8 cellular contexts compared by ENCODE assay signal in the genomic region with DNA sequence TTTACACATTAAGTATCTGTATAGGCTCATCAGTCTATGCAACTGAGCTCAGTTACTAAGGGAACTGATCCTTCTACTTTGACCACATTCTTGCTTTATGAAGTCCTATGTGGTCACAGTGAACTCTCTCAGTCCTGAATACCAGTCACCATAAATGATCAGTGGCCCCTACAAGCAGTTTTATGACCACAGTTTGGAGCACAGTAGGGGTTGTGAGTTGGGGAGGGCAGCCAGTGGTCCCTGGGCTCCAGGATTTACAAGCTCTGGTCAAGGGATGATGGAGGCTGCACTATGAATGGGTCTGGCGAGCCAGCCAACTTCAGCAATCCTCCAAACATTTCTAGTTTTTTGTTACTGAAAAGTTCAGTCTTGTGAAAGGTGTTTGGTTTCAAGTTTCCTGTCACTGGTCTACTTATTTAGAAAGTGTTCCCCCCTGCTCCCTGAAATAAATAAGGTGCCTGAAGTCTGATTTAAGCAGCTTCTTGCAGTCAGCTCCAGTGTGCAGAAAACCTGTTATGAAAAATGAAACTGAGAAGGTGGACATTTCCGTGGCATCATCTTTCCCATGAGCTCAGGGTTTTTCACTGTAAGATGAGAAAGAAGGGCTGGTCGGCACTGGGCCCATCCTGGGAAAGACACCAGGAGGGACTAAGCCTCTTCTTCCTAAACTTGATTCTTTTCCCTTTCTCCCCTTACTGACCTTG.
DNase-seq lines count a peak whose midpoint lies in the region; ATAC-seq and TF ChIP-seq lines count a peak whose summit lies in the region.

No MANE protein-coding gene starts in this region.

- DNase-seq in activated CD4-positive, alpha-beta T cell treated with anti-CD3 and anti-CD28 coated beads for 48 hours = peak; percentile 44
- DNase-seq in activated CD4-positive, alpha-beta T cell treated with anti-CD3 and anti-CD28 coated beads, Interleukin-2, amount 50 U/mL, for 4 hours = no peak
- DNase-seq in activated CD4-positive, alpha-beta T cell treated with anti-CD3 and anti-CD28 coated beads, Interleukin-2, amount 50 U/mL, for 1 hour = peak; percentile 6
- no peak for DNase-seq in progenitor cell of endocrine pancreas (ENCODE audit: low spot score, unreplicated experiment)
- no peak for DNase-seq in superior temporal gyrus (ENCODE audit: extremely low spot score)
- no peak for DNase-seq in uterus
- no peak for DNase-seq in NCI-H345 (lab: John Stamatoyannopoulos, UW)

- H3K9me3 Mint-ChIP-seq in progenitor cell of endocrine pancreas (ENCODE audit: low read depth) = no peaks in the 10 kb centered on the region

- no peak overlapping the region for H3K27ac ChIP-seq in uterus

- no peaks in the 10 kb centered on the region for H3K36me3 Mint-ChIP-seq in progenitor cell of endocrine pancreas (ENCODE audit: insufficient read depth)

- no peak overlapping the region for H3K4me3 Mint-ChIP-seq in progenitor cell of endocrine pancreas (ENCODE audit: low read depth)

- no peaks in the 10 kb centered on the region for H3K27me3 Mint-ChIP-seq in progenitor cell of endocrine pancreas

- H3K4me1 ChIP-seq in uterus = no peaks in the 10 kb centered on the region

- H3K4me3 ChIP-seq in uterus = no peak overlapping the region

- no peaks in the 10 kb centered on the region for H3K36me3 ChIP-seq in uterus

- peaks cover 6% of the 10 kb centered on the region for H3K4me1 Mint-ChIP-seq in progenitor cell of endocrine pancreas (ENCODE audit: low read depth)

- no peaks in the 10 kb centered on the region for H3K9me3 ChIP-seq in uterus

- ATAC-seq in HG02840 (IDR thresholded peaks at IDR 0.05; ENCODE audit: low FRiP score, unreplicated experiment) = peak; percentile 75

- no peaks in the 10 kb centered on the region for H3K27me3 ChIP-seq in uterus

- TF ChIP-seq POLR2A in uterus (IDR thresholded peaks at IDR 0.05) = no peak

- peak overlapping the region; percentile 39 for H3K27ac Mint-ChIP-seq in progenitor cell of endocrine pancreas

- TF ChIP-seq CTCF in progenitor cell of endocrine pancreas (IDR thresholded peaks at IDR 0.05; ENCODE audit: unreplicated experiment) = no peak
- TF ChIP-seq CTCF in uterus (IDR thresholded peaks at IDR 0.05) = no peak

- intact Hi-C loops in uterus (cut with DNase I; ENCODE audit: low total_unique reads) = no loop called here

Comparison
In these comparisons a context has a peak if more than half of its experiments do, and no peak if none do; other contexts are left out.
1. DNase-seq: peak in activated CD4-positive, alpha-beta T cell treated with anti-CD3 and anti-CD28 coated beads for 48 hours (single experiment) and activated CD4-positive, alpha-beta T cell treated with anti-CD3 and anti-CD28 coated beads, Interleukin-2, amount 50 U/mL, for 1 hour (single experiment); none in activated CD4-positive, alpha-beta T cell treated with anti-CD3 and anti-CD28 coated beads, Interleukin-2, amount 50 U/mL, for 4 hours (0 of 2), progenitor cell of endocrine pancreas (single experiment), superior temporal gyrus (single experiment), uterus (0 of 2) and NCI-H345 (single experiment).